Comparison of ENCODE assay signal across 19 cellular contexts in the genomic region with DNA sequence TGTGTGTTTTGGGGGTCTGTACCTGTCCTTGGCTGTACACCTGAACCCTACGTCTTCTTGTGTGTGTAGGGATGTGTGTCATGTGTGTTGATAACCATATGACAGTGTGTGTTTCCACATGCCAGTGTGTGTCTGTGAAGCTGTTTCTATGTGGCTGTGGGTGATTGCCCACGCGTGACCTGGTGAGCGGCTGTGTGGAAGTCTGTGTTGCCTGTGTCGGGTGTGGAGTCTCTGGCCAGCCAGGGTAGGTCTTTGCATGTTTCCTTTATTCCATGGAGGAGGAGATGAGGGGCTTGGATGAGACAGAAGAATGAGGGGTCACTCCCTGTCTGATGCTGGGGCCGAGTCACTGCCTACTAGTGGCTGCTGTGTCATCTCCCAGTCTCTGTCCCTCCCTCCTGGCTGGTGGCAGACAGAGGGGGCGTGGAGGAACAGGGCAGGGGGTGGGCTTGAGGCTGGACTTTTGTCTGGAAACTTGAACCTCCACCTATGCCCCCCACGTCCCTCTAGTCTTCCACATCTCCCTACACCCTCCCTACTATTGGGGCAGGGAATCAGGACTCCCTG. TPM values are rescaled to one million over a fixed set of nuclear protein-coding genes. Genes with fewer than 3 reads are reported as not detected.
DNase-seq lines count a peak whose midpoint lies in the region; ATAC-seq, FAIRE-seq and TF ChIP-seq lines count a peak whose summit lies in the region.
"Had no signal": no experiment of that assay in that cellular context is flagged by ENCODE, and none has a peak within 500 bp of the region (broad histone marks: within the 10 kb centered on the region; RNA-seq: fewer than 3 reads in every experiment).

No MANE protein-coding gene starts in this region.

- CTCF ChIA-PET in K562 (lab: Yijun Ruan, JAX; ENCODE audit: low intra/inter-chr PET ratio) (interaction anchor here (0.7 to 1.5 kb wide), 3 partner anchors 18 to 109 kb away, joined by 3 to 5 read pairs (median 3); no protein-coding TSS in a partner anchor), WTC11 (lab: Charles Lee) (interaction anchor here (3.1 kb wide), 1 partner anchor 26 kb away, joined by 17 read pairs; no protein-coding TSS in a partner anchor)

- H3K9ac ChIP-seq in GM23248 (no peak overlapping the region), K562 (ENCODE audit: insufficient read depth in 1 of 2, low read depth in 2 of 2, low read length in 2 of 2) (peak overlapping the region in 1 of 2 experiments; percentile 64; a peak in 1 of 4 replicates), neuronal stem cell (ENCODE audit: low read depth, low read length, poor library complexity) (no peak overlapping the region)

- TF ChIP-seq POLR2A in K562 (conservative IDR thresholded peaks at IDR 0.05): no peak

- H3K9me2 ChIP-seq in GM23248 (ENCODE audit: insufficient read depth): no peaks in the 10 kb centered on the region

- peak; percentile 30 for DNase-seq in GM23248
- peak in 2 of 4 experiments; percentile 34 to 41 for DNase-seq in K562 (ENCODE audit: extremely low read depth in 1 of 4, low spot score in 3 of 4)
- no peak for DNase-seq in neuronal stem cell (ENCODE audit: low spot score)
- DNase-seq in NCI-H1092 (lab: John Stamatoyannopoulos, UW): no peak
- no peak for DNase-seq in activated CD8-positive, alpha-beta memory T cell treated with anti-CD3 and anti-CD28 coated beads, Interleukin-2, amount 50 U/mL, for 4 hours
- no peak for DNase-seq in WTC11 (ENCODE audit: low spot score)
- DNase-seq: activated CD4-positive, alpha-beta T cell treated with anti-CD3 and anti-CD28 coated beads, Interleukin-2, amount 50 U/mL, for 1 hour; activated gamma-delta T cell treated with Interleukin-2 at 50 U/mL for 16 hours; amygdala; Caco-2; effector memory CD8-positive, alpha-beta T cell; heart left ventricle; naive thymus-derived CD4-positive, alpha-beta T cell; NCI-H1930; stomach had no signal

- peaks cover 57% of the 10 kb centered on the region for H3K27me3 Mint-ChIP-seq in WTC11 (ENCODE audit: low read depth)
- H3K27me3 Mint-ChIP-seq: central memory CD8-positive, alpha-beta T cell had no signal

- H4K20me1 ChIP-seq in GM23248 (ENCODE audit: insufficient read depth) (no peaks in the 10 kb centered on the region), K562 (replicated peaks; ENCODE audit: control insufficient read depth, insufficient read depth, low read length) (no peaks in the 10 kb centered on the region)

- H3K4me1 ChIP-seq in GM23248 (ENCODE audit: insufficient read depth) (peaks cover 2% of the 10 kb centered on the region; the same call in 1 of the 2 replicates), K562 (replicated peaks in 1 of 2; ENCODE audit: control insufficient read depth in 2 of 2, insufficient read depth in 2 of 2, low read length in 2 of 2) (peaks cover 12 to 33% of the 10 kb centered on the region in 2 experiments; a peak in 4 of 5 replicates), neuronal stem cell (ENCODE audit: control insufficient read depth in 2 of 2, insufficient read depth in 1 of 2, low read depth in 1 of 2, low read length in 2 of 2) (peaks cover 7 to 12% of the 10 kb centered on the region in 2 donors)

- no peak overlapping the region for H3K4me3 Mint-ChIP-seq in WTC11
- H3K4me3 Mint-ChIP-seq: central memory CD8-positive, alpha-beta T cell; effector memory CD8-positive, alpha-beta T cell; naive thymus-derived CD4-positive, alpha-beta T cell had no signal

- H4K8ac ChIP-seq in neuronal stem cell (ENCODE audit: low read depth, low read length): no peak overlapping the region

- ATAC-seq in K562 (no peak), WTC11 (no peak)
- ATAC-seq: effector memory CD8-positive, alpha-beta T cell; heart left ventricle; naive thymus-derived CD4-positive, alpha-beta T cell had no signal

- intact Hi-C loops in K562 (cut with micrococcal nuclease): no loop called here

- H3K27ac Mint-ChIP-seq in WTC11: no peak overlapping the region

- FAIRE-seq in K562 (lab: Jason Lieb, UNC): no peak
- FAIRE-seq: H54, islet of Langerhans had no signal

- peaks cover 10% of the 10 kb centered on the region for H3K79me2 ChIP-seq in GM23248 (ENCODE audit: insufficient read depth)
- no peaks in the 10 kb centered on the region for H3K79me2 ChIP-seq in K562 (ENCODE audit: control insufficient read depth, insufficient read depth, low read length)

- H3K18ac ChIP-seq in neuronal stem cell (ENCODE audit: low read length): no peak overlapping the region

- H3K36me3 ChIP-seq in GM23248 (ENCODE audit: low read depth) (no peaks in the 10 kb centered on the region), K562 (ENCODE audit: control insufficient read depth, insufficient read depth, low read length) (no peaks in the 10 kb centered on the region), neuronal stem cell (replicated peaks in 1 of 2; ENCODE audit: control insufficient read depth in 2 of 2, insufficient read depth in 2 of 2, low read length in 2 of 2) (no peaks in the 10 kb centered on the region)
- H3K36me3 ChIP-seq: heart left ventricle, stomach had no signal

- no peak overlapping the region for H3K23ac ChIP-seq in neuronal stem cell (ENCODE audit: low read depth, low read length, poor library complexity)

- peak overlapping the region; percentile 59 for H2AK5ac ChIP-seq in neuronal stem cell (ENCODE audit: low read depth, low read length)

- in situ Hi-C loops in GM23248 (cut with MboI): no loop called here
- in situ Hi-C loops in K562 (cut with MboI): no loop called here

- TF ChIP-seq RAD21 in K562 (CRISPR knock-in tag; conservative IDR thresholded peaks at IDR 0.05 in 1 of 2, IDR thresholded peaks at IDR 0.05 in 1 of 2): peak; percentile 8 to 21; a peak in 1 of 4 replicates

- no peak overlapping the region for H2AFZ ChIP-seq in GM23248
- peak overlapping the region; percentile 1; the same call in 1 of the 2 replicates for H2AFZ ChIP-seq in K562 (ENCODE audit: low read depth, low read length)
- peak overlapping the region; percentile 35 for H2AFZ ChIP-seq in neuronal stem cell (ENCODE audit: low read length)

- H3F3A ChIP-seq in GM23248 (ENCODE audit: insufficient read depth): no peaks in the 10 kb centered on the region; the same call in 1 of the 2 replicates

- no peak for TF ChIP-seq EP300 in K562 (IDR thresholded peaks at IDR 0.05; ENCODE audit: low read length)

- no peak overlapping the region for H2BK15ac ChIP-seq in neuronal stem cell (ENCODE audit: low read length)

- H3K4me2 ChIP-seq in GM23248 (ENCODE audit: unreplicated experiment): no peak overlapping the region
- H3K4me2 ChIP-seq in K562 (ENCODE audit: insufficient read depth, low read length): no peak overlapping the region
- no peak overlapping the region for H3K4me2 ChIP-seq in neuronal stem cell (ENCODE audit: insufficient read depth, low read length, poor library complexity, severe bottlenecking)

- no peaks in the 10 kb centered on the region for H3K27me3 ChIP-seq in GM23248 (replicated peaks; ENCODE audit: insufficient read depth)
- H3K27me3 ChIP-seq in K562 (ENCODE audit: control insufficient read depth in 2 of 2, insufficient read depth in 2 of 2, low read length in 2 of 2): no peaks in the 10 kb centered on the region
- H3K27me3 ChIP-seq in neuronal stem cell (ENCODE audit: control insufficient read depth in 3 of 3, insufficient read depth in 3 of 3, low read depth in 1 of 3, low read length in 3 of 3): peaks cover 0 to 4% (median 3%) of the 10 kb centered on the region in 3 experiments
- H3K27me3 ChIP-seq: heart left ventricle, stomach had no signal

- H2BK5ac ChIP-seq in neuronal stem cell (ENCODE audit: low read length): peak overlapping the region; percentile 79

- 61 to 69% methylated on average over 8 of the region's 8 CpGs for WGBS in GM23248 (ENCODE audit: low coverage in 1 of 2, low lambda C conversion rate in 2 of 2, missing lambda C conversion rate in 2 of 2), 2 experiments
- 55% methylated on average over 7 of the region's 8 CpGs for WGBS in K562 (ENCODE audit: insufficient coverage, low coverage, missing lambda C conversion rate)
- WGBS in neuronal stem cell (ENCODE audit: extremely low coverage in 2 of 2, insufficient read length in 2 of 2, insufficient replicate concordance in 1 of 2), 2 donors: no CpG with 5 or more reads among the region's 8 CpGs

- H3K9me3 Mint-ChIP-seq in WTC11: no peaks in the 10 kb centered on the region
- H3K9me3 Mint-ChIP-seq: central memory CD8-positive, alpha-beta T cell; effector memory CD8-positive, alpha-beta T cell had no signal

- no peak overlapping the region for H3K14ac ChIP-seq in neuronal stem cell (ENCODE audit: low read length)

- no TSS peak for BruUV-seq in K562 (replicated peaks; lab: Mats Ljungman, UMichigan)

- H3K4ac ChIP-seq in neuronal stem cell (ENCODE audit: low read length): no peak overlapping the region

- H2BK12ac ChIP-seq in neuronal stem cell (ENCODE audit: low read length): no peak overlapping the region

- H3K9me1 ChIP-seq in K562 (ENCODE audit: control insufficient read depth, insufficient read depth, low read length): no peaks in the 10 kb centered on the region

- H3K4me3 ChIP-seq in GM23248: no peak overlapping the region
- H3K4me3 ChIP-seq in K562: no peak overlapping the region
- no peak overlapping the region for H3K4me3 ChIP-seq in neuronal stem cell (ENCODE audit: low read length in 2 of 2)
- H3K4me3 ChIP-seq: heart left ventricle, stomach had no signal

- peaks cover 15% of the 10 kb centered on the region for H3K4me1 Mint-ChIP-seq in WTC11

- POLR2A ChIA-PET in K562 (lab: Yijun Ruan, JAX): no interaction called here
- POLR2A ChIA-PET in WTC11 (lab: Charles Lee): no interaction called here

- no peak overlapping the region for H4K91ac ChIP-seq in neuronal stem cell (ENCODE audit: low read depth, low read length, poor library complexity)

- TF ChIP-seq CTCF in K562 (IDR thresholded peaks at IDR 0.05 in 2 of 3, conservative IDR thresholded peaks at IDR 0.05 in 1 of 3; ENCODE audit: insufficient read depth in 2 of 3, low read depth in 1 of 3, low read length in 3 of 3): peak in 2 of 3 experiments; percentile 27 to 28; a peak in 2 of 6 replicates
- no peak for TF ChIP-seq CTCF in WTC11 (IDR thresholded peaks at IDR 0.05)

- no peaks in the 10 kb centered on the region for H3K9me3 ChIP-seq in GM23248 (ENCODE audit: low read depth)
- H3K9me3 ChIP-seq in K562 (replicated peaks; ENCODE audit: control insufficient read depth, insufficient read depth, low read depth, low read length): no peaks in the 10 kb centered on the region
- no peaks in the 10 kb centered on the region for H3K9me3 ChIP-seq in neuronal stem cell (replicated peaks in 1 of 2; ENCODE audit: control insufficient read depth in 2 of 2, insufficient read depth in 1 of 2, low read depth in 1 of 2, low read length in 2 of 2)
- H3K9me3 ChIP-seq: Caco-2, heart left ventricle, stomach had no signal

- H3K36me3 Mint-ChIP-seq in WTC11: no peaks in the 10 kb centered on the region
- H3K36me3 Mint-ChIP-seq: naive thymus-derived CD4-positive, alpha-beta T cell had no signal

- no peak overlapping the region for H3K27ac ChIP-seq in GM23248
- no peak overlapping the region for H3K27ac ChIP-seq in K562 (ENCODE audit: extremely low read depth, low read depth, low read length)
- no peak overlapping the region for H3K27ac ChIP-seq in neuronal stem cell (replicated peaks; ENCODE audit: low read length)
- H3K27ac ChIP-seq: heart left ventricle, stomach had no signal

- H2BK120ac ChIP-seq in neuronal stem cell (ENCODE audit: low read depth, low read length): no peak overlapping the region

- H3K79me1 ChIP-seq in neuronal stem cell (ENCODE audit: low read depth, low read length): no peaks in the 10 kb centered on the region

RNA-seq across cellular contexts. Expression of a gene that starts 2.9 kb away (rescaled TPM):
- total RNA-seq in GM23248 (2014; rRNA removed; shearing (Covaris generic)): 11.9 and 16.1 TPM in 2 replicates
- polyA plus RNA-seq in GM23248 (2016; fragmentation: Nextera tagmentation; extraction: Ambion mirVana) (4.8 and 8.3 TPM in 2 replicates), K562 (2011; rRNA removed) (0.25 and 0.27 TPM in 2 replicates), K562 (2014; fragmentation: Illumina TruSeq; extraction: Trizol) (1.2 and 1.4 TPM in 2 replicates), K562 (2014; fragmentation: Nextera tagmentation; extraction: Ambion mirVana) (under 1 TPM; 0.11 to 0.30 TPM), K562 (2014; rRNA removed) (0.93 and 2.9 TPM in 2 replicates)
- total RNA-seq in K562 (2011; cell fraction: chromatin; rRNA removed; ENCODE audit: low replicate concordance): 2.1 and 8.8 TPM in 2 replicates
- total RNA-seq in K562 (2011; cell fraction: nucleolus; rRNA removed): 4.2 and 6.7 TPM in 2 replicates
- 3.9 and 4.5 TPM in 2 replicates for total RNA-seq in K562 (2011; cell fraction: nucleoplasm; rRNA removed)
- total RNA-seq in K562 (2014; rRNA removed) (1.2 and 1.6 TPM in 2 replicates), K562 (2014; rRNA removed; fragmentation: Illumina TruSeq; extraction: Trizol) (0.73 TPM in 2 replicates), K562 (2015; rRNA removed; fragmentation: Illumina TruSeq; extraction: Trizol) (0.18 and 0.26 TPM in 2 replicates), K562 (2021) (2.4 and 2.7 TPM in 2 replicates), WTC11 (2021) (2.3 to 7.2 TPM (median 5.4 TPM) in 3 replicates)
- 0.32 and 0.52 TPM in 2 replicates for polyA plus RNA-seq in K562 (2011; cell fraction: cytosol; rRNA removed)
- polyA plus RNA-seq in K562 (2011; cell fraction: nucleus; rRNA removed): 1.8 and 3.8 TPM in 2 replicates
- 0.76 and 1.3 TPM in 2 replicates for polyA plus RNA-seq in K562 (2012)
- 0.54 and 0.77 TPM in 2 replicates for polyA minus RNA-seq in K562 (2011; rRNA and poly(A)+ RNA removed)
- polyA minus RNA-seq in K562 (2011; cell fraction: cytosol; rRNA and poly(A)+ RNA removed): 0.55 and 0.76 TPM in 2 replicates
- polyA minus RNA-seq in K562 (2011; cell fraction: nucleus; rRNA and poly(A)+ RNA removed): 2.8 and 3.6 TPM in 2 replicates
- 8.5 TPM for polyA plus RNA-seq in neuronal stem cell (2013, experiment 1 of 2)
- 8.7 TPM for polyA plus RNA-seq in neuronal stem cell (2013, experiment 2 of 2)

RNA-seq across cellular contexts. Expression of a gene that starts 31.9 kb away (rescaled TPM):
- 14.8 and 19.6 TPM in 2 replicates for total RNA-seq in GM23248 (2014; rRNA removed; shearing (Covaris generic))
- polyA plus RNA-seq in GM23248 (2016; fragmentation: Nextera tagmentation; extraction: Ambion mirVana): 7.8 and 8.2 TPM in 2 replicates
- total RNA-seq in K562 (2011; cell fraction: chromatin; rRNA removed; ENCODE audit: low replicate concordance): 9.6 and 30.7 TPM in 2 replicates
- 33.3 and 36.9 TPM in 2 replicates for total RNA-seq in K562 (2011; cell fraction: nucleolus; rRNA removed)
- total RNA-seq in K562 (2011; cell fraction: nucleoplasm; rRNA removed): 17.6 and 21.3 TPM in 2 replicates
- total RNA-seq in K562 (2014; rRNA removed): 9.3 and 20.1 TPM in 2 replicates
- 6.9 and 7.2 TPM in 2 replicates for total RNA-seq in K562 (2014; rRNA removed; fragmentation: Illumina TruSeq; extraction: Trizol)
- 7.2 and 8.3 TPM in 2 replicates for total RNA-seq in K562 (2015; rRNA removed; fragmentation: Illumina TruSeq; extraction: Trizol)
- 21.4 and 24.3 TPM in 2 replicates for total RNA-seq in K562 (2021)
- 14.1 and 23.1 TPM in 2 replicates for polyA plus RNA-seq in K562 (2011; rRNA removed)
- 28.2 and 40.0 TPM in 2 replicates for polyA plus RNA-seq in K562 (2011; cell fraction: cytosol; rRNA removed)
- polyA plus RNA-seq in K562 (2011; cell fraction: nucleus; rRNA removed): 19.8 and 28.9 TPM in 2 replicates
- polyA plus RNA-seq in K562 (2012): 30.4 and 54.3 TPM in 2 replicates
- 18.6 and 23.7 TPM in 2 replicates for polyA plus RNA-seq in K562 (2014; fragmentation: Illumina TruSeq; extraction: Trizol)
- under 1 TPM; 0.53 to 0.69 TPM for polyA plus RNA-seq in K562 (2014; fragmentation: Nextera tagmentation; extraction: Ambion mirVana)
- polyA plus RNA-seq in K562 (2014; rRNA removed): 12.3 and 18.7 TPM in 2 replicates
- polyA minus RNA-seq in K562 (2011; rRNA and poly(A)+ RNA removed): 7.4 and 8.3 TPM in 2 replicates
- polyA minus RNA-seq in K562 (2011; cell fraction: cytosol; rRNA and poly(A)+ RNA removed): 20.7 and 22.8 TPM in 2 replicates
- polyA minus RNA-seq in K562 (2011; cell fraction: nucleus; rRNA and poly(A)+ RNA removed): 9.0 and 16.4 TPM in 2 replicates
- 9.5 TPM for polyA plus RNA-seq in neuronal stem cell (2013, experiment 1 of 2)
- polyA plus RNA-seq in neuronal stem cell (2013, experiment 2 of 2): 10.0 TPM
- total RNA-seq in WTC11 (2021): 25.1 to 27.8 TPM (median 27.4 TPM) in 3 replicates

RNA-seq across cellular contexts. Expression of a gene that starts 33.3 kb away (rescaled TPM):
- total RNA-seq in GM23248 (2014; rRNA removed; shearing (Covaris generic)): 0.32 TPM in 1 of 2 replicates, not detected in the other
- polyA plus RNA-seq in GM23248 (2016; fragmentation: Nextera tagmentation; extraction: Ambion mirVana): 0.33 and 0.63 TPM in 2 replicates
- total RNA-seq in K562 (2011; cell fraction: chromatin; rRNA removed; ENCODE audit: low replicate concordance): 2.8 and 3.4 TPM in 2 replicates
- 3.5 and 5.0 TPM in 2 replicates for total RNA-seq in K562 (2011; cell fraction: nucleolus; rRNA removed)
- total RNA-seq in K562 (2011; cell fraction: nucleoplasm; rRNA removed): 2.3 and 3.4 TPM in 2 replicates
- 6.2 and 8.7 TPM in 2 replicates for total RNA-seq in K562 (2014; rRNA removed)
- 5.4 and 6.1 TPM in 2 replicates for total RNA-seq in K562 (2014; rRNA removed; fragmentation: Illumina TruSeq; extraction: Trizol)
- 6.0 and 6.5 TPM in 2 replicates for total RNA-seq in K562 (2015; rRNA removed; fragmentation: Illumina TruSeq; extraction: Trizol)
- total RNA-seq in K562 (2021): 6.4 and 7.6 TPM in 2 replicates
- polyA plus RNA-seq in K562 (2011; rRNA removed): 4.5 and 7.8 TPM in 2 replicates
- 7.5 and 9.8 TPM in 2 replicates for polyA plus RNA-seq in K562 (2011; cell fraction: cytosol; rRNA removed)
- polyA plus RNA-seq in K562 (2011; cell fraction: nucleus; rRNA removed): 7.9 and 8.8 TPM in 2 replicates
- 9.6 and 13.5 TPM in 2 replicates for polyA plus RNA-seq in K562 (2012)
- 8.5 and 10.4 TPM in 2 replicates for polyA plus RNA-seq in K562 (2014; fragmentation: Illumina TruSeq; extraction: Trizol)
- polyA plus RNA-seq in K562 (2014; fragmentation: Nextera tagmentation; extraction: Ambion mirVana): 10 to 100 TPM; 13.0 to 15.6 TPM
- polyA plus RNA-seq in K562 (2014; rRNA removed): 14.0 and 15.7 TPM in 2 replicates
- 1.2 and 1.8 TPM in 2 replicates for polyA minus RNA-seq in K562 (2011; rRNA and poly(A)+ RNA removed)
- polyA minus RNA-seq in K562 (2011; cell fraction: cytosol; rRNA and poly(A)+ RNA removed): 1.1 and 1.3 TPM in 2 replicates
- 1.5 and 1.8 TPM in 2 replicates for polyA minus RNA-seq in K562 (2011; cell fraction: nucleus; rRNA and poly(A)+ RNA removed)
- 1.3 TPM for polyA plus RNA-seq in neuronal stem cell (2013, experiment 1 of 2)
- 1.2 TPM for polyA plus RNA-seq in neuronal stem cell (2013, experiment 2 of 2)
- total RNA-seq in WTC11 (2021): 10.3 to 15.1 TPM (median 14.2 TPM) in 3 replicates
- total RNA-seq: lung microvascular endothelial cell had no signal

RNA-seq across cellular contexts. Expression of a gene that starts 41.2 kb away (rescaled TPM):
- total RNA-seq in GM23248 (2014; rRNA removed; shearing (Covaris generic)): 63.0 and 79.8 TPM in 2 replicates
- 89.0 and 90.9 TPM in 2 replicates for polyA plus RNA-seq in GM23248 (2016; fragmentation: Nextera tagmentation; extraction: Ambion mirVana)
- 39.0 and 101 TPM in 2 replicates for total RNA-seq in K562 (2011; cell fraction: chromatin; rRNA removed; ENCODE audit: low replicate concordance)
- 64.0 and 74.7 TPM in 2 replicates for total RNA-seq in K562 (2011; cell fraction: nucleolus; rRNA removed)
- 56.7 and 74.6 TPM in 2 replicates for total RNA-seq in K562 (2011; cell fraction: nucleoplasm; rRNA removed)
- total RNA-seq in K562 (2014; rRNA removed): 87.1 and 89.4 TPM in 2 replicates
- 31.1 and 37.7 TPM in 2 replicates for total RNA-seq in K562 (2014; rRNA removed; fragmentation: Illumina TruSeq; extraction: Trizol)
- 49.9 and 57.3 TPM in 2 replicates for total RNA-seq in K562 (2015; rRNA removed; fragmentation: Illumina TruSeq; extraction: Trizol)
- 75.1 and 75.5 TPM in 2 replicates for total RNA-seq in K562 (2021)
- polyA plus RNA-seq in K562 (2011; rRNA removed): 60.0 and 67.5 TPM in 2 replicates
- polyA plus RNA-seq in K562 (2011; cell fraction: cytosol; rRNA removed): 85.4 and 165 TPM in 2 replicates
- polyA plus RNA-seq in K562 (2011; cell fraction: nucleus; rRNA removed): 90.3 and 164 TPM in 2 replicates
- 61.5 and 139 TPM in 2 replicates for polyA plus RNA-seq in K562 (2012)
- polyA plus RNA-seq in K562 (2014; fragmentation: Illumina TruSeq; extraction: Trizol): 70.3 and 86.8 TPM in 2 replicates
- 10 to 100 TPM in 1 of 2 experiments, 1 to 10 TPM in 1; 9.3 to 17.0 TPM for polyA plus RNA-seq in K562 (2014; fragmentation: Nextera tagmentation; extraction: Ambion mirVana)
- 92.6 and 95.8 TPM in 2 replicates for polyA plus RNA-seq in K562 (2014; rRNA removed)
- polyA minus RNA-seq in K562 (2011; rRNA and poly(A)+ RNA removed): 19.6 and 33.4 TPM in 2 replicates
- 57.8 and 74.6 TPM in 2 replicates for polyA minus RNA-seq in K562 (2011; cell fraction: cytosol; rRNA and poly(A)+ RNA removed)
- polyA minus RNA-seq in K562 (2011; cell fraction: nucleus; rRNA and poly(A)+ RNA removed): 37.8 and 41.3 TPM in 2 replicates
- 90.0 TPM for polyA plus RNA-seq in neuronal stem cell (2013, experiment 1 of 2)
- 87.6 TPM for polyA plus RNA-seq in neuronal stem cell (2013, experiment 2 of 2)
- total RNA-seq in WTC11 (2021): 43.7 to 60.6 TPM (median 60.1 TPM) in 3 replicates

RNA-seq across cellular contexts. Expression of a gene that starts 42.3 kb away (rescaled TPM):
- total RNA-seq in GM23248 (2014; rRNA removed; shearing (Covaris generic)): 108 and 135 TPM in 2 replicates
- polyA plus RNA-seq in GM23248 (2016; fragmentation: Nextera tagmentation; extraction: Ambion mirVana) (31.9 and 32.6 TPM in 2 replicates), K562 (2011; rRNA removed) (92.0 and 102 TPM in 2 replicates), K562 (2014; fragmentation: Illumina TruSeq; extraction: Trizol) (169 and 182 TPM in 2 replicates), K562 (2014; fragmentation: Nextera tagmentation; extraction: Ambion mirVana) (10 to 100 TPM; 16.7 to 22.6 TPM), K562 (2014; rRNA removed) (148 and 251 TPM in 2 replicates)
- total RNA-seq in K562 (2011; cell fraction: chromatin; rRNA removed; ENCODE audit: low replicate concordance): 123 and 279 TPM in 2 replicates
- total RNA-seq in K562 (2011; cell fraction: nucleolus; rRNA removed): 127 and 148 TPM in 2 replicates
- total RNA-seq in K562 (2011; cell fraction: nucleoplasm; rRNA removed): 106 and 127 TPM in 2 replicates
- total RNA-seq in K562 (2014; rRNA removed) (207 and 522 TPM in 2 replicates), K562 (2014; rRNA removed; fragmentation: Illumina TruSeq; extraction: Trizol) (98.6 and 104 TPM in 2 replicates), K562 (2015; rRNA removed; fragmentation: Illumina TruSeq; extraction: Trizol) (112 and 114 TPM in 2 replicates), K562 (2021) (248 and 261 TPM in 2 replicates), WTC11 (2021) (143 to 146 TPM (median 144 TPM) in 3 replicates)
- polyA plus RNA-seq in K562 (2011; cell fraction: cytosol; rRNA removed): 80.7 and 337 TPM in 2 replicates
- 119 and 149 TPM in 2 replicates for polyA plus RNA-seq in K562 (2011; cell fraction: nucleus; rRNA removed)
- polyA plus RNA-seq in K562 (2012): 109 and 183 TPM in 2 replicates
- polyA minus RNA-seq in K562 (2011; rRNA and poly(A)+ RNA removed): 55.1 and 66.5 TPM in 2 replicates
- polyA minus RNA-seq in K562 (2011; cell fraction: cytosol; rRNA and poly(A)+ RNA removed): 131 and 134 TPM in 2 replicates
- 72.3 and 93.4 TPM in 2 replicates for polyA minus RNA-seq in K562 (2011; cell fraction: nucleus; rRNA and poly(A)+ RNA removed)
- polyA plus RNA-seq in neuronal stem cell (2013, experiment 1 of 2): 61.7 TPM
- 63.2 TPM for polyA plus RNA-seq in neuronal stem cell (2013, experiment 2 of 2)
